9 cellular contexts compared by ENCODE assay signal in genomic region chr11:67482736-67483497, GRCh38. TPM values are rescaled to one million over a fixed set of nuclear protein-coding genes. Genes with fewer than 3 reads are reported as not detected.
DNase-seq lines count a peak whose midpoint lies in the region; ATAC-seq, FAIRE-seq and TF ChIP-seq lines count a peak whose summit lies in the region.
"Had no signal": no experiment of that assay in that cellular context is flagged by ENCODE, and none has a peak within 500 bp of the region (broad histone marks: within the 10 kb centered on the region; RNA-seq: fewer than 3 reads in every experiment).

AIP (plus strand) TSS chr11:67483026; CDS start chr11:67483159, 133 bp downstream.

- H3K9ac ChIP-seq in smooth muscle cell (ENCODE audit: low read depth) = peak within 1 kb of the TSS; percentile 75

- DNase-seq in AG08395 (ENCODE audit: low spot score) (peak; percentile 100), NCI-H2227 treated with DMSO at 0.1 percent for 48 hours (lab: John Stamatoyannopoulos, UW) (peak; percentile 98), bronchial epithelial cell (ENCODE audit: low read depth) (peak; percentile 95), iPS-NIHi11 (ENCODE audit: low spot score) (peak; percentile 99), smooth muscle cell (lab: John Stamatoyannopoulos, UW; ENCODE audit: unreplicated experiment) (peak; percentile 77)

- H3K9me3 ChIP-seq in smooth muscle cell (replicated peaks; ENCODE audit: low read depth) = no peaks in the 10 kb centered on the region

- H3K4me2 ChIP-seq in smooth muscle cell = peak within 1 kb of the TSS; percentile 83

- TF ChIP-seq CTCF in WI38 (IDR thresholded peaks at IDR 0.05; ENCODE audit: low read depth, low read length) (no peak), bronchial epithelial cell (IDR thresholded peaks at IDR 0.05; ENCODE audit: insufficient read depth, low read length, severe bottlenecking) (peak; percentile 3), smooth muscle cell (IDR thresholded peaks at IDR 0.05; ENCODE audit: borderline replicate concordance, insufficient read depth, poor library complexity, severe bottlenecking) (no peak)

- peaks cover 8% of the 10 kb centered on the region for H3K4me1 ChIP-seq in smooth muscle cell (ENCODE audit: low read depth)

- ATAC-seq in GM18907 (IDR thresholded peaks at IDR 0.05; ENCODE audit: unreplicated experiment) (peak; percentile 74), HG03159 (IDR thresholded peaks at IDR 0.05; ENCODE audit: unreplicated experiment) (peak; percentile 72)

- H3F3A ChIP-seq in smooth muscle cell (ENCODE audit: low read depth) = no peaks in the 10 kb centered on the region

- H3K4me3 ChIP-seq in WI38 (ENCODE audit: low read depth, low read length) (peak within 1 kb of the TSS; percentile 69), bronchial epithelial cell (ENCODE audit: low read depth, low read length) (peak within 1 kb of the TSS; percentile 69), smooth muscle cell (peak within 1 kb of the TSS; percentile 56)

- H3K36me3 ChIP-seq in bronchial epithelial cell (ENCODE audit: control insufficient read depth, insufficient read depth, low read length) = no peaks in the 10 kb centered on the region
- no peaks in the 10 kb centered on the region for H3K36me3 ChIP-seq in smooth muscle cell (ENCODE audit: low read depth)

- no peak for FAIRE-seq in bronchial epithelial cell (lab: Jason Lieb, UNC)
- FAIRE-seq: colon had no signal

- peak within 1 kb of the TSS; percentile 91 for H2AFZ ChIP-seq in smooth muscle cell (ENCODE audit: low read depth)

- H3K27ac ChIP-seq in smooth muscle cell (ENCODE audit: low read depth) = peak within 1 kb of the TSS; percentile 50

- no peaks in the 10 kb centered on the region for H4K20me1 ChIP-seq in smooth muscle cell (ENCODE audit: low read depth)

- H3K27me3 ChIP-seq in bronchial epithelial cell (ENCODE audit: control insufficient read depth, insufficient read depth, low read length) = no peaks in the 10 kb centered on the region
- H3K27me3 ChIP-seq in smooth muscle cell (ENCODE audit: low read depth) = no peaks in the 10 kb centered on the region

- peaks cover 5% of the 10 kb centered on the region for H3K79me2 ChIP-seq in smooth muscle cell (ENCODE audit: low read depth)

- WGBS in smooth muscle cell (ENCODE audit: low lambda C conversion rate) = 3% methylated on average over 52 of the region's 53 CpGs

RNA-seq across cellular contexts. Expression of gene AIP, which starts in this region (rescaled TPM):
- total RNA-seq in bronchial epithelial cell (51.6 and 85.3 TPM in 2 replicates), smooth muscle cell (35.3 and 36.8 TPM in 2 replicates)
- polyA plus RNA-seq in smooth muscle cell = 57.8 and 61.5 TPM in 2 replicates

Comparison
In these comparisons a context has a peak if more than half of its experiments do, and no peak if none do; other contexts are left out.
1. Peak in every context shown above with its lines: DNase-seq, ATAC-seq, H3K4me3 ChIP-seq and H3K27ac ChIP-seq.